In the genomic region with DNA sequence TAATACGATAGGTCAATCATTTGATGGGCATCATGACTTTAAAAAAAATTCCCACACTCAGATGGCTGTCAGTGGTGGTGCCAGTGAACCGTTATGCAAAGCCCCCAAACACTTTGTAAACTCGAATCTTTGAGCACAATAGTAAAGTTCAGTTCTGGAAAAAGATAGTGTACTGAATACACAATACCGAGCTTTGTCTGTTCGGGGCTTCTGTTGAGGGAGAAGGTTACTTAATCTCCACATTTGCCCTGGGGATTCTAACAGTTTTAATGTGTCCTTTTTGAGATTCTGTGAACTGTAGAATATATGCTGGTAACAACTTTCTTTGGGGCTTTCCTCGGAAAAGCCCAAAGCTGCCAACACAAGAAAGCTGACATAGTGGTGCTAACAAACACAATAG, we compare ENCODE assay signal across 3 cellular contexts.
TF ChIP-seq lines count a peak whose summit lies in the region.

No MANE protein-coding gene starts in this region.

TF ChIP-seq in SK-N-SH, 30 proteins besides CTCF, POLR2A, EP300 and RAD21 (continued from another document):
- no peak for TF ChIP-seq NFIC (IDR thresholded peaks at IDR 0.05; ENCODE audit: borderline replicate concordance)
- no peak for TF ChIP-seq ELF1 (IDR thresholded peaks at IDR 0.05)
- TF ChIP-seq RCOR1 (IDR thresholded peaks at IDR 0.05; ENCODE audit: low read length): no peak
- TF ChIP-seq, protein P1, sequence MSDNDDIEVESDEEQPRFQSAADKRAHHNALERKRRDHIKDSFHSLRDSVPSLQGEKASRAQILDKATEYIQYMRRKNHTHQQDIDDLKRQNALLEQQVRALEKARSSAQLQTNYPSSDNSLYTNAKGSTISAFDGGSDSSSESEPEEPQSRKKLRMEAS (IDR thresholded peaks at IDR 0.05; ENCODE audit: low read depth): no peak
- no peak for TF ChIP-seq JUND (IDR thresholded peaks at IDR 0.05)
- TF ChIP-seq, protein P2, sequence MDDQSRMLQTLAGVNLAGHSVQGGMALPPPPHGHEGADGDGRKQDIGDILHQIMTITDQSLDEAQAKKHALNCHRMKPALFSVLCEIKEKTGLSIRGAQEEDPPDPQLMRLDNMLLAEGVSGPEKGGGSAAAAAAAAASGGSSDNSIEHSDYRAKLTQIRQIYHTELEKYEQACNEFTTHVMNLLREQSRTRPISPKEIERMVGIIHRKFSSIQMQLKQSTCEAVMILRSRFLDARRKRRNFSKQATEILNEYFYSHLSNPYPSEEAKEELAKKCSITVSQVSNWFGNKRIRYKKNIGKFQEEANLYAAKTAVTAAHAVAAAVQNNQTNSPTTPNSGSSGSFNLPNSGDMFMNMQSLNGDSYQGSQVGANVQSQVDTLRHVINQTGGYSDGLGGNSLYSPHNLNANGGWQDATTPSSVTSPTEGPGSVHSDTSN (IDR thresholded peaks at IDR 0.05): no peak
- no peak for TF ChIP-seq MEF2A (IDR thresholded peaks at IDR 0.05; ENCODE audit: borderline replicate concordance, low read depth)
- TF ChIP-seq RXRA (IDR thresholded peaks at IDR 0.05; ENCODE audit: borderline replicate concordance, low read depth): no peak
- TF ChIP-seq FOSL2 (IDR thresholded peaks at IDR 0.05; ENCODE audit: borderline replicate concordance, low read depth): no peak
- no peak for TF ChIP-seq GATA2 (CRISPR knock-in tag; IDR thresholded peaks at IDR 0.05)
- no peak for TF ChIP-seq YY1 (IDR thresholded peaks at IDR 0.05; ENCODE audit: low read depth)
- TF ChIP-seq, protein P3, sequence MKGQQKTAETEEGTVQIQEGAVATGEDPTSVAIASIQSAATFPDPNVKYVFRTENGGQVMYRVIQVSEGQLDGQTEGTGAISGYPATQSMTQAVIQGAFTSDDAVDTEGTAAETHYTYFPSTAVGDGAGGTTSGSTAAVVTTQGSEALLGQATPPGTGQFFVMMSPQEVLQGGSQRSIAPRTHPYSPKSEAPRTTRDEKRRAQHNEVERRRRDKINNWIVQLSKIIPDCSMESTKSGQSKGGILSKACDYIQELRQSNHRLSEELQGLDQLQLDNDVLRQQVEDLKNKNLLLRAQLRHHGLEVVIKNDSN (IDR thresholded peaks at IDR 0.05; ENCODE audit: borderline replicate concordance, low read depth): no peak
TF ChIP-seq in SK-N-SH: peak in this region for 0.

TF ChIP-seq in SK-N-SH treated with all-trans-retinoic acid at 6 μM for 48 hours, 23 proteins besides CTCF, POLR2A, EP300 and RAD21 (continued from another document):
- TF ChIP-seq, protein P4, sequence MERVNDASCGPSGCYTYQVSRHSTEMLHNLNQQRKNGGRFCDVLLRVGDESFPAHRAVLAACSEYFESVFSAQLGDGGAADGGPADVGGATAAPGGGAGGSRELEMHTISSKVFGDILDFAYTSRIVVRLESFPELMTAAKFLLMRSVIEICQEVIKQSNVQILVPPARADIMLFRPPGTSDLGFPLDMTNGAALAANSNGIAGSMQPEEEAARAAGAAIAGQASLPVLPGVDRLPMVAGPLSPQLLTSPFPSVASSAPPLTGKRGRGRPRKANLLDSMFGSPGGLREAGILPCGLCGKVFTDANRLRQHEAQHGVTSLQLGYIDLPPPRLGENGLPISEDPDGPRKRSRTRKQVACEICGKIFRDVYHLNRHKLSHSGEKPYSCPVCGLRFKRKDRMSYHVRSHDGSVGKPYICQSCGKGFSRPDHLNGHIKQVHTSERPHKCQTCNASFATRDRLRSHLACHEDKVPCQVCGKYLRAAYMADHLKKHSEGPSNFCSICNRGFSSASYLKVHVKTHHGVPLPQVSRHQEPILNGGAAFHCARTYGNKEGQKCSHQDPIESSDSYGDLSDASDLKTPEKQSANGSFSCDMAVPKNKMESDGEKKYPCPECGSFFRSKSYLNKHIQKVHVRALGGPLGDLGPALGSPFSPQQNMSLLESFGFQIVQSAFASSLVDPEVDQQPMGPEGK (CRISPR knock-in tag; IDR thresholded peaks at IDR 0.05; ENCODE audit: borderline replicate concordance): no peak
- no peak for TF ChIP-seq TCF4 (CRISPR knock-in tag; IDR thresholded peaks at IDR 0.05; ENCODE audit: borderline replicate concordance)
- no peak for TF ChIP-seq BACH2 (CRISPR knock-in tag; IDR thresholded peaks at IDR 0.05; ENCODE audit: borderline replicate concordance)
- no peak for TF ChIP-seq PPARA (CRISPR knock-in tag; IDR thresholded peaks at IDR 0.05; ENCODE audit: borderline replicate concordance)
- TF ChIP-seq ZFP30 (CRISPR knock-in tag; IDR thresholded peaks at IDR 0.05): no peak
- no peak for TF ChIP-seq ESRRG (CRISPR knock-in tag; IDR thresholded peaks at IDR 0.05)
- no peak for TF ChIP-seq ARNTL (CRISPR knock-in tag; IDR thresholded peaks at IDR 0.05; ENCODE audit: borderline replicate concordance, low read depth)
- TF ChIP-seq RARB (CRISPR knock-in tag; IDR thresholded peaks at IDR 0.05): no peak
- TF ChIP-seq, protein P5, sequence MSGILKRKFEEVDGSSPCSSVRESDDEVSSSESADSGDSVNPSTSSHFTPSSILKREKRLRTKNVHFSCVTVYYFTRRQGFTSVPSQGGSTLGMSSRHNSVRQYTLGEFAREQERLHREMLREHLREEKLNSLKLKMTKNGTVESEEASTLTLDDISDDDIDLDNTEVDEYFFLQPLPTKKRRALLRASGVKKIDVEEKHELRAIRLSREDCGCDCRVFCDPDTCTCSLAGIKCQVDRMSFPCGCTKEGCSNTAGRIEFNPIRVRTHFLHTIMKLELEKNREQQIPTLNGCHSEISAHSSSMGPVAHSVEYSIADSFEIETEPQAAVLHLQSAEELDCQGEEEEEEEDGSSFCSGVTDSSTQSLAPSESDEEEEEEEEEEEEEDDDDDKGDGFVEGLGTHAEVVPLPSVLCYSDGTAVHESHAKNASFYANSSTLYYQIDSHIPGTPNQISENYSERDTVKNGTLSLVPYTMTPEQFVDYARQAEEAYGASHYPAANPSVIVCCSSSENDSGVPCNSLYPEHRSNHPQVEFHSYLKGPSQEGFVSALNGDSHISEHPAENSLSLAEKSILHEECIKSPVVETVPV (CRISPR knock-in tag; IDR thresholded peaks at IDR 0.05): no peak
- TF ChIP-seq, protein P6, sequence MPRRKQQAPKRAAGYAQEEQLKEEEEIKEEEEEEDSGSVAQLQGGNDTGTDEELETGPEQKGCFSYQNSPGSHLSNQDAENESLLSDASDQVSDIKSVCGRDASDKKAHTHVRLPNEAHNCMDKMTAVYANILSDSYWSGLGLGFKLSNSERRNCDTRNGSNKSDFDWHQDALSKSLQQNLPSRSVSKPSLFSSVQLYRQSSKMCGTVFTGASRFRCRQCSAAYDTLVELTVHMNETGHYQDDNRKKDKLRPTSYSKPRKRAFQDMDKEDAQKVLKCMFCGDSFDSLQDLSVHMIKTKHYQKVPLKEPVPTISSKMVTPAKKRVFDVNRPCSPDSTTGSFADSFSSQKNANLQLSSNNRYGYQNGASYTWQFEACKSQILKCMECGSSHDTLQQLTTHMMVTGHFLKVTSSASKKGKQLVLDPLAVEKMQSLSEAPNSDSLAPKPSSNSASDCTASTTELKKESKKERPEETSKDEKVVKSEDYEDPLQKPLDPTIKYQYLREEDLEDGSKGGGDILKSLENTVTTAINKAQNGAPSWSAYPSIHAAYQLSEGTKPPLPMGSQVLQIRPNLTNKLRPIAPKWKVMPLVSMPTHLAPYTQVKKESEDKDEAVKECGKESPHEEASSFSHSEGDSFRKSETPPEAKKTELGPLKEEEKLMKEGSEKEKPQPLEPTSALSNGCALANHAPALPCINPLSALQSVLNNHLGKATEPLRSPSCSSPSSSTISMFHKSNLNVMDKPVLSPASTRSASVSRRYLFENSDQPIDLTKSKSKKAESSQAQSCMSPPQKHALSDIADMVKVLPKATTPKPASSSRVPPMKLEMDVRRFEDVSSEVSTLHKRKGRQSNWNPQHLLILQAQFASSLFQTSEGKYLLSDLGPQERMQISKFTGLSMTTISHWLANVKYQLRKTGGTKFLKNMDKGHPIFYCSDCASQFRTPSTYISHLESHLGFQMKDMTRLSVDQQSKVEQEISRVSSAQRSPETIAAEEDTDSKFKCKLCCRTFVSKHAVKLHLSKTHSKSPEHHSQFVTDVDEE (CRISPR knock-in tag; IDR thresholded peaks at IDR 0.05): no peak
- TF ChIP-seq ZNF70 (CRISPR knock-in tag; IDR thresholded peaks at IDR 0.05): no peak
TF ChIP-seq in SK-N-SH treated with all-trans-retinoic acid at 6 μM for 48 hours: peak in this region for 0.

TF ChIP-seq in GM12878, 131 proteins besides CTCF, POLR2A, EP300 and RAD21 (continued from another document):
- TF ChIP-seq, protein P7, sequence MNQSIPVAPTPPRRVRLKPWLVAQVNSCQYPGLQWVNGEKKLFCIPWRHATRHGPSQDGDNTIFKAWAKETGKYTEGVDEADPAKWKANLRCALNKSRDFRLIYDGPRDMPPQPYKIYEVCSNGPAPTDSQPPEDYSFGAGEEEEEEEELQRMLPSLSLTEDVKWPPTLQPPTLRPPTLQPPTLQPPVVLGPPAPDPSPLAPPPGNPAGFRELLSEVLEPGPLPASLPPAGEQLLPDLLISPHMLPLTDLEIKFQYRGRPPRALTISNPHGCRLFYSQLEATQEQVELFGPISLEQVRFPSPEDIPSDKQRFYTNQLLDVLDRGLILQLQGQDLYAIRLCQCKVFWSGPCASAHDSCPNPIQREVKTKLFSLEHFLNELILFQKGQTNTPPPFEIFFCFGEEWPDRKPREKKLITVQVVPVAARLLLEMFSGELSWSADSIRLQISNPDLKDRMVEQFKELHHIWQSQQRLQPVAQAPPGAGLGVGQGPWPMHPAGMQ (IDR thresholded peaks at IDR 0.05; ENCODE audit: borderline replicate concordance): no peak
TF ChIP-seq in GM12878: peak in this region for 1.
